9 cellular contexts compared by ENCODE assay signal in genomic region chr19:47019431-47020041, GRCh38. TPM values are rescaled to one million over a fixed set of nuclear protein-coding genes. Genes with fewer than 3 reads are reported as not detected.
DNase-seq lines count a peak whose midpoint lies in the region; ATAC-seq and TF ChIP-seq lines count a peak whose summit lies in the region.
"Had no signal": no experiment of that assay in that cellular context is flagged by ENCODE, and none has a peak within 500 bp of the region (broad histone marks: within the 10 kb centered on the region; RNA-seq: fewer than 3 reads in every experiment).

NPAS1 (plus strand) TSS chr19:47019837; CDS start chr19:47021048, 1,211 bp downstream.

- no peaks in the 10 kb centered on the region for H3K36me3 Mint-ChIP-seq in activated CD4-positive, alpha-beta T cell treated with anti-CD3 and anti-CD28 coated beads, Interleukin-2, amount 10 ng/mL, durations not matched to agents 24 days and 14 days (ENCODE audit: low read depth)

- H3K4me3 ChIP-seq in WI38 (ENCODE audit: low read depth, low read length): peak within 1 kb of the TSS; percentile 54
- H3K4me3 ChIP-seq in iPS-18c (ENCODE audit: insufficient read depth, low read depth, low read length): peak within 1 kb of the TSS; percentile 61

- peaks cover 2% of the 10 kb centered on the region for H3K9me3 ChIP-seq in iPS-18c (ENCODE audit: control insufficient read depth, insufficient read depth, low read length)

- peak within 1 kb of the TSS; percentile 48 for H3K4me3 Mint-ChIP-seq in activated CD4-positive, alpha-beta T cell treated with anti-CD3 and anti-CD28 coated beads, Interleukin-2, amount 10 ng/mL, durations not matched to agents 24 days and 14 days
- H3K4me3 Mint-ChIP-seq: activated CD4-positive, alpha-beta memory T cell treated with anti-CD3 and anti-CD28 coated beads, Interleukin-2, amount 10 ng/mL, durations not matched to agents 7 days and 5 days had no signal

- H3K9me3 Mint-ChIP-seq in activated CD4-positive, alpha-beta T cell treated with anti-CD3 and anti-CD28 coated beads, Interleukin-2, amount 10 ng/mL, durations not matched to agents 24 days and 14 days: no peaks in the 10 kb centered on the region
- H3K9me3 Mint-ChIP-seq: activated CD4-positive, alpha-beta memory T cell treated with anti-CD3 and anti-CD28 coated beads, Interleukin-2, amount 10 ng/mL, durations not matched to agents 7 days and 5 days had no signal

- peaks cover 54% of the 10 kb centered on the region for H3K27me3 Mint-ChIP-seq in activated CD4-positive, alpha-beta T cell treated with anti-CD3 and anti-CD28 coated beads, Interleukin-2, amount 10 ng/mL, durations not matched to agents 24 days and 14 days

- peak; percentile 5 for ATAC-seq in stimulated activated naive CD8-positive, alpha-beta T cell treated with anti-CD3 and anti-CD28 coated beads, Interleukin-15, Interleukin-2, amounts not matched to agents 100 U/mL and 50 U/mL, for 24 hours
- ATAC-seq in HG03280 (IDR thresholded peaks at IDR 0.05; ENCODE audit: unreplicated experiment): no peak

- H3K27ac Mint-ChIP-seq in activated CD4-positive, alpha-beta T cell treated with anti-CD3 and anti-CD28 coated beads, Interleukin-2, amount 10 ng/mL, durations not matched to agents 24 days and 14 days: no peak within 1 kb of the TSS
- H3K27ac Mint-ChIP-seq: activated CD4-positive, alpha-beta memory T cell treated with anti-CD3 and anti-CD28 coated beads, Interleukin-2, amount 10 ng/mL, durations not matched to agents 7 days and 5 days had no signal

- peak; percentile 66 for DNase-seq in activated CD4-positive, alpha-beta T cell treated with anti-CD3 and anti-CD28 coated beads, Interleukin-2, amount 10 ng/mL, durations not matched to agents 24 days and 14 days
- no peak for DNase-seq in activated CD4-positive, alpha-beta T cell treated with anti-CD3 and anti-CD28 coated beads, Interleukin-2, amount 50 U/mL, for 48 hours
- no peak for DNase-seq in stimulated activated naive CD8-positive, alpha-beta T cell treated with anti-CD3 and anti-CD28 coated beads, Interleukin-15, Interleukin-2, amounts not matched to agents 100 U/mL and 50 U/mL, for 24 hours
- no peak for DNase-seq in SIG-M5 treated with dmso at 0.1 percent for 504 hours (lab: John Stamatoyannopoulos, UW; ENCODE audit: unreplicated experiment)
- no peak for DNase-seq in A172 (ENCODE audit: low spot score)
- DNase-seq: activated CD4-positive, alpha-beta memory T cell treated with anti-CD3 and anti-CD28 coated beads, Interleukin-2, amount 10 ng/mL, durations not matched to agents 7 days and 5 days had no signal

- TF ChIP-seq CTCF in WI38 (IDR thresholded peaks at IDR 0.05; ENCODE audit: low read depth, low read length): no peak

- intact Hi-C loops in activated CD4-positive, alpha-beta T cell treated with anti-CD3 and anti-CD28 coated beads, Interleukin-2, amount 10 ng/mL, durations not matched to agents 24 days and 14 days (cut with micrococcal nuclease): no loop called here

- peaks cover 7% of the 10 kb centered on the region for H3K4me1 Mint-ChIP-seq in activated CD4-positive, alpha-beta T cell treated with anti-CD3 and anti-CD28 coated beads, Interleukin-2, amount 10 ng/mL, durations not matched to agents 24 days and 14 days

RNA-seq across cellular contexts. Expression of gene NPAS1, which starts in this region (rescaled TPM):
- 0.21 and 0.47 TPM in 2 replicates for total RNA-seq in activated CD4-positive, alpha-beta T cell treated with anti-CD3 and anti-CD28 coated beads, Interleukin-2, amount 10 ng/mL, durations not matched to agents 24 days and 14 days
- 0.22 TPM in 1 of 2 replicates, not detected in the other for total RNA-seq in A172 (2014; rRNA removed; shearing (Covaris generic))

Comparison
In these comparisons a context has a peak if more than half of its experiments do, and no peak if none do; other contexts are left out.
1. Peak in DNase-seq in activated CD4-positive, alpha-beta T cell treated with anti-CD3 and anti-CD28 coated beads, Interleukin-2, amount 10 ng/mL, durations not matched to agents 24 days and 14 days; RNA of the gene not detected or under 1 TPM.